Comparison of ENCODE assay signal across 8 cellular contexts in the genomic region with DNA sequence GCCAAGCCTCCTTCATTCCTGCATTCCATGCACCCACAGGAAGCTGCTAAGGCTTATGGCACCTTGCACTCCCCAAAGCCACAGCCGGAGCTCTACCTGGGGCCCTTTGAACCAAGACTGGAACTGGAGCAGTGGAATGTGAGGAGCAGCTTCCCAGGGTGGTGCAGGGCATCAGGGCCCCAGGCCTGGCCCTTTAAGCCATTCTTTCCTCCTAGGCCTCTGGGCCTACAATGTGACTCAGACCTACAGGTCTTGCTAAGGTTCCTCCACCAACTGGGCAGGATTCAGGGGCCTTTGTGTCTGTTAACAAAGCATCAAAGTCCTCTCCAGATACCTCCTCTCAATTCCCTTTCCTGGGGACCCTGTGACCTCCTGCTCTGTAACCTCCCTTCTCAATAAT.
"Had no signal": no experiment of that assay in that cellular context is flagged by ENCODE, and none has a peak within 500 bp of the region (broad histone marks: within the 10 kb centered on the region; RNA-seq: fewer than 3 reads in every experiment).

No MANE protein-coding gene starts in this region.

- H2AFZ ChIP-seq: GM23248 had no signal

- ATAC-seq: HCT116 had no signal

- H3K4me3 ChIP-seq: GM23248, HAP-1 had no signal

- DNase-seq: GM23248, GOT3, H7, IMR-90, KBM-7 had no signal

- H3K36me3 ChIP-seq: HAP-1 had no signal

- H3K9me3 ChIP-seq: HAP-1 had no signal

- H3K9ac ChIP-seq: GM23248 had no signal

- H3K27ac ChIP-seq: GM23248 had no signal

- FAIRE-seq: HTR-8/SVneo had no signal
